In the genomic region with DNA sequence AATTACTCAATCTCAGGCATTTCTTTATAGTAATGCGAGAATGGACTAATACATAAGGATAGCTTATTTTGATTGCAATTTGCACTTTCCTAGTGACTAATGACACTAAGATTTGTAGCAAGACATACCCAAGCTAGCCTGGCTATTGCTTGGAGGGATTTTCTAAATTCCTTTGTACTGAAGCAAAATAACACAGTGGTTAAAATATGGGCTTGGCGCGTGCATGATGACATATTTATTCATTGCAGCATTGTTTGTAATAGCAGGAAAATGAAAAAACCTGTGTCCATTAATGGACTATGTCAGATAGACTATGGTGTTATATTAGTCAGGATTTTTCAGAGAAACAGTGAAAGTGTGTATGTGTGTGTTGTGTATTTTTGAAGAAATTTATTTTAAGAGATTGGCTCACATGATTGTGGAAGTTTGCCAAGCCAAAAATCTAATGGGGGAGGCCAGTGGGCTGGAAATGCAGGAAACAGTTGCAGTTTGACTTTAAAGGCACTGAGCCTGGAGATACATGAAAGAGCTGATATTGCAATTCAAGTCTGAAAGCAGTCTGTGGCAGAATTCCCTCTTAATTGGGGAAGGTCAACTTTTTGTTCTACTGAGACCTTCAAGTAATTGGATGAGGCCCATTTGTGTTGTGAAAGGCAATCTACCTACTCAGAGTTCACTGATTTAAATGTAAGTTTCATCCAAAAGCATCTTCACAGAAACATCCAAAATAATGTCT, we compare ENCODE assay signal across 12 cellular contexts. TPM values are rescaled to one million over a fixed set of nuclear protein-coding genes. Genes with fewer than 3 reads are reported as not detected.
A peak's percentile ranks its signal among the peaks of the same experiment; 100 is the strongest.
DNase-seq lines count a peak whose midpoint lies in the region; ATAC-seq and FAIRE-seq lines count a peak whose summit lies in the region.
"Had no signal": no experiment of that assay in that cellular context is flagged by ENCODE, and none has a peak within 500 bp of the region (broad histone marks: within the 10 kb centered on the region; RNA-seq: fewer than 3 reads in every experiment).

No MANE protein-coding gene starts in this region.

- H3K36me3 ChIP-seq in MG63 (no peaks in the 10 kb centered on the region), muscle layer of colon (ENCODE audit: insufficient read depth, low read length) (no peaks in the 10 kb centered on the region)

- H3K27ac ChIP-seq in muscle layer of colon (ENCODE audit: low read depth, low read length) = peak overlapping the region; percentile 12
- H3K27ac ChIP-seq: C4-2B had no signal

- H3K9ac ChIP-seq in muscle layer of colon (ENCODE audit: low read length) = no peak overlapping the region

- H3K27ac Mint-ChIP-seq in activated CD4-positive, alpha-beta memory T cell treated with anti-CD3 and anti-CD28 coated beads for 36 hours = no peak overlapping the region

- CTCF ChIA-PET in activated CD4-positive, alpha-beta memory T cell treated with anti-CD3 and anti-CD28 coated beads for 36 hours (lab: Charles Lee) = interaction anchor here (1.1 kb wide), 1 partner anchor 54 kb away, joined by 4 read pairs; no protein-coding TSS in a partner anchor

- no peaks in the 10 kb centered on the region for H3K36me3 Mint-ChIP-seq in activated CD4-positive, alpha-beta memory T cell treated with anti-CD3 and anti-CD28 coated beads for 36 hours

- peaks cover 19% of the 10 kb centered on the region for H3K9me3 ChIP-seq in MG63
- H3K9me3 ChIP-seq in muscle layer of colon (ENCODE audit: low read length) = no peaks in the 10 kb centered on the region

- H3K4me3 ChIP-seq in MG63 (no peak overlapping the region), muscle layer of colon (ENCODE audit: low read depth in 1 of 2, low read length in 2 of 2) (no peak overlapping the region)

- H3K4me3 Mint-ChIP-seq in activated CD4-positive, alpha-beta memory T cell treated with anti-CD3 and anti-CD28 coated beads for 36 hours = no peak overlapping the region

- intact Hi-C loops in activated CD4-positive, alpha-beta memory T cell treated with anti-CD3 and anti-CD28 coated beads for 36 hours (cut with micrococcal nuclease) = no loop called here

- POLR2A ChIA-PET in activated CD4-positive, alpha-beta memory T cell treated with anti-CD3 and anti-CD28 coated beads for 36 hours (lab: Charles Lee) = no interaction called here

- H3K4me1 Mint-ChIP-seq in activated CD4-positive, alpha-beta memory T cell treated with anti-CD3 and anti-CD28 coated beads for 36 hours (ENCODE audit: low read depth) = no peaks in the 10 kb centered on the region

- peaks cover 4% of the 10 kb centered on the region for H3K27me3 Mint-ChIP-seq in activated CD4-positive, alpha-beta memory T cell treated with anti-CD3 and anti-CD28 coated beads for 36 hours

- peaks cover 40% of the 10 kb centered on the region for H3K4me1 ChIP-seq in muscle layer of colon (ENCODE audit: insufficient read depth, low read length)

- H3K9me3 Mint-ChIP-seq in activated CD4-positive, alpha-beta memory T cell treated with anti-CD3 and anti-CD28 coated beads for 36 hours = peaks cover 3% of the 10 kb centered on the region

- FAIRE-seq in endometrium (lab: Jason Lieb, UNC) = peak; percentile 93

- H3K27me3 ChIP-seq in MG63 (no peaks in the 10 kb centered on the region), muscle layer of colon (ENCODE audit: control insufficient read depth in 1 of 2, insufficient read depth in 2 of 2, low read length in 2 of 2) (no peaks in the 10 kb centered on the region)

- ATAC-seq in HG02970 (IDR thresholded peaks at IDR 0.05; ENCODE audit: low FRiP score, unreplicated experiment) = no peak

- DNase-seq in AG08395 (ENCODE audit: low spot score) (peak; percentile 84), MG63 (peak; percentile 75), DMS53 treated with DMSO at 0.1 percent for 48 hours (lab: John Stamatoyannopoulos, UW; ENCODE audit: unreplicated experiment) (no peak), dermis blood vessel endothelial cell (no peak)
- no peak for DNase-seq in activated CD4-positive, alpha-beta memory T cell treated with anti-CD3 and anti-CD28 coated beads for 36 hours
- DNase-seq: activated CD4-positive, CD25-positive, alpha-beta regulatory T cell treated with anti-CD3 and anti-CD28 coated beads, Interleukin-2, amount 50 U/mL, for 72 hours; activated effector memory CD4-positive, alpha-beta T cell treated with anti-CD3 and anti-CD28 coated beads, Interleukin-2, amount 50 U/mL, for 16 hours; NCI-H2107 had no signal

RNA-seq across cellular contexts. Expression of a gene that starts 16.7 kb away (rescaled TPM):
- 174 and 250 TPM in 2 replicates for total RNA-seq in MG63 (2014; rRNA removed; shearing (Covaris generic); ENCODE audit: low replicate concordance)
- total RNA-seq in activated CD4-positive, alpha-beta memory T cell treated with anti-CD3 and anti-CD28 coated beads for 36 hours = 10 to 100 TPM; 26.7 to 29.0 TPM
- 79.5 and 134 TPM in 2 replicates for total RNA-seq in dermis blood vessel endothelial cell

RNA-seq across cellular contexts. Expression of a gene that starts 55.7 kb away (rescaled TPM):
- total RNA-seq in MG63 (2014; rRNA removed; shearing (Covaris generic); ENCODE audit: low replicate concordance) = 0.15 and 0.76 TPM in 2 replicates
- not detected for total RNA-seq in activated CD4-positive, alpha-beta memory T cell treated with anti-CD3 and anti-CD28 coated beads for 36 hours
- 1.2 and 1.3 TPM in 2 replicates for total RNA-seq in dermis blood vessel endothelial cell

Comparison
In these comparisons a context has a peak if more than half of its experiments do, and no peak if none do; other contexts are left out.
1. DNase-seq: peak in AG08395 (single experiment) and MG63 (single experiment); none in DMS53 treated with DMSO at 0.1 percent for 48 hours (single experiment), activated CD4-positive, alpha-beta memory T cell treated with anti-CD3 and anti-CD28 coated beads for 36 hours (single experiment) and dermis blood vessel endothelial cell (single experiment).